ENCODE assay signal across 22 cellular contexts in the genomic region with DNA sequence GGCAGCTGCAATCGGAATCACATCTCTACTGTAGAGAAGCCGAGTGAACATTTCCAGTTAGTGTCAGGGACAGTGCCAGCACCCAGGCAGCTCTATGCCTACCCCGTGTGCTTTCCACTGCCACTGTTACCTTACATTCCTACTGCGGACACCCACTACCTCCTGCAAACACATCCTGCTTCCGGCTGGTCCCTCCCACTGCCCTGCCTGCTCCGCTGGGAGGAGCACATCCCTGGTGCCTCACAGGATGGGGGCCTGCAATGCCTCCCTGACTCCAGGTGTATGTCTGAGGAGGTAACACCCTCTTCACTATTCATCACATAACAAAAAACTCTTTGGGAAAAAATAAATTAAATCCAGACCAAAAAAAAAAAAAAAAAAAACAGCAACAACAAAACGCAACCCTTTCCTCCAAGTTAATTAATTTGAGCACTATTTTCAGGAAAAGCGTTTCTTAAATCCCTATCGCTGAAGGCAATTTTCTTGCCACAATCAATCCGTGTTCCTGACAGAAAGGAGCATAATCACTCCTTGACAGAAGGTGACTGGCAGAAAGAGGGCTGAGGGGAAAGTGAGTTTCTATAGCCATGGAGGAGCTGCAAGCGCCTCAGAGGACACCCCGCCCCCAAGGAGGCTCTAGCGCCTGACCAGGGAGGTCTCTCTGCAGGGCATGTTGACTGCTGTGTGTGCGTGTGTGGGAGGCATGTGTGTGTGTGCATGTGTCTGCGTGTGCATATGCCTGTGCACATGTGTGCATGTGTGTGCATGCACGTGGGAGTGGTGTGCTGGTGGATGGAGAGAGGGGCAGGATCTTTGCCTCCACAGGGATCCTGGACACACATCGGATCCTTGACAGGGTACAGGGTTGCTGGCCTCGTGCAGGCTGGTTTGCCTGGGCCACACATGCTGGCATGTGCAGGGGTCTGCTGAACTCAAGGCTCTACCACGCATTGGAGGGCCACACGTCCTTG.
DNase-seq lines count a peak whose midpoint lies in the region; ATAC-seq and TF ChIP-seq lines count a peak whose summit lies in the region.
"Had no signal": no experiment of that assay in that cellular context is flagged by ENCODE, and none has a peak within 500 bp of the region (broad histone marks: within the 10 kb centered on the region; RNA-seq: fewer than 3 reads in every experiment).

No MANE protein-coding gene starts in this region.

- H3K27ac Mint-ChIP-seq in WTC11 (no peak overlapping the region), HFFc6 (no peak overlapping the region)
- no peak overlapping the region for H3K27ac Mint-ChIP-seq in activated CD4-positive, alpha-beta memory T cell treated with anti-CD3 and anti-CD28 coated beads for 36 hours
- H3K27ac Mint-ChIP-seq: B cell; CD8-positive, alpha-beta T cell had no signal

- no peaks in the 10 kb centered on the region; the same call in 1 of the 2 replicates for H3K27me3 Mint-ChIP-seq in WTC11 (ENCODE audit: low read depth)
- H3K27me3 Mint-ChIP-seq in HFFc6 (ENCODE audit: insufficient read depth): peaks cover 37% of the 10 kb centered on the region
- H3K27me3 Mint-ChIP-seq in activated CD4-positive, alpha-beta memory T cell treated with anti-CD3 and anti-CD28 coated beads for 36 hours: no peaks in the 10 kb centered on the region
- H3K27me3 Mint-ChIP-seq: B cell had no signal

- TF ChIP-seq CTCF in WTC11 (IDR thresholded peaks at IDR 0.05): no peak
- TF ChIP-seq CTCF in HFFc6 (IDR thresholded peaks at IDR 0.05): no peak

- intact Hi-C loops in activated CD4-positive, alpha-beta memory T cell treated with anti-CD3 and anti-CD28 coated beads for 36 hours (cut with micrococcal nuclease): no loop called here

- CTCF ChIA-PET in WTC11 (lab: Charles Lee): interaction anchor here (0.7 to 2.9 kb wide), 4 partner anchors 10 to 201 kb away, joined by 3 to 12 read pairs (median 6); no protein-coding TSS in a partner anchor
- CTCF ChIA-PET in activated CD4-positive, alpha-beta memory T cell treated with anti-CD3 and anti-CD28 coated beads for 36 hours (lab: Charles Lee): no interaction called here

- H3K36me3 Mint-ChIP-seq in WTC11: no peaks in the 10 kb centered on the region
- no peaks in the 10 kb centered on the region for H3K36me3 Mint-ChIP-seq in HFFc6 (ENCODE audit: low read depth)
- H3K36me3 Mint-ChIP-seq in activated CD4-positive, alpha-beta memory T cell treated with anti-CD3 and anti-CD28 coated beads for 36 hours: no peaks in the 10 kb centered on the region
- H3K36me3 Mint-ChIP-seq: CD8-positive, alpha-beta T cell had no signal

- H3K4me3 Mint-ChIP-seq in WTC11 (no peak overlapping the region), HFFc6 (no peak overlapping the region)
- H3K4me3 Mint-ChIP-seq in activated CD4-positive, alpha-beta memory T cell treated with anti-CD3 and anti-CD28 coated beads for 36 hours: no peak overlapping the region
- H3K4me3 Mint-ChIP-seq: B cell; CD8-positive, alpha-beta T cell had no signal

- peak; percentile 74 for ATAC-seq in WTC11
- ATAC-seq: CD8-positive, alpha-beta T cell; HCT116; Panc1 had no signal

- peak; percentile 34 for DNase-seq in NCI-H2227 (lab: John Stamatoyannopoulos, UW; ENCODE audit: unreplicated experiment)
- no peak for DNase-seq in NCI-H2227 treated with DMSO at 0.1 percent for 48 hours (lab: John Stamatoyannopoulos, UW)
- peak; percentile 29 for DNase-seq in WTC11 (ENCODE audit: low spot score)
- peak; percentile 53 for DNase-seq in iPS-NIHi7 (ENCODE audit: extremely low spot score)
- peak; percentile 50 for DNase-seq in putamen (ENCODE audit: low spot score)
- no peak for DNase-seq in HFFc6
- no peak for DNase-seq in activated CD4-positive, alpha-beta memory T cell treated with anti-CD3 and anti-CD28 coated beads for 36 hours
- DNase-seq in globus pallidus (ENCODE audit: low spot score): no peak
- DNase-seq: Caco-2; CD8-positive, alpha-beta T cell; GM23248; KG1; MG63; NCI-H1105 treated with DMSO at 0.1 percent for 48 hours; NCI-H146; NCI-H1930; NCI-H2107; NCI-H526 treated with DMSO at 0.1 percent for 48 hours; SHP77 had no signal

- H3K4me1 Mint-ChIP-seq in WTC11: peaks cover 23% of the 10 kb centered on the region
- H3K4me1 Mint-ChIP-seq in HFFc6 (ENCODE audit: low read depth): peaks cover 16% of the 10 kb centered on the region
- H3K4me1 Mint-ChIP-seq in activated CD4-positive, alpha-beta memory T cell treated with anti-CD3 and anti-CD28 coated beads for 36 hours (ENCODE audit: low read depth): no peaks in the 10 kb centered on the region
- H3K4me1 Mint-ChIP-seq: B cell had no signal

- POLR2A ChIA-PET in WTC11 (lab: Charles Lee): no interaction called here
- POLR2A ChIA-PET in activated CD4-positive, alpha-beta memory T cell treated with anti-CD3 and anti-CD28 coated beads for 36 hours (lab: Charles Lee): no interaction called here

- H3K9me3 Mint-ChIP-seq in WTC11: no peaks in the 10 kb centered on the region
- no peaks in the 10 kb centered on the region for H3K9me3 Mint-ChIP-seq in HFFc6
- H3K9me3 Mint-ChIP-seq in activated CD4-positive, alpha-beta memory T cell treated with anti-CD3 and anti-CD28 coated beads for 36 hours: no peaks in the 10 kb centered on the region
- H3K9me3 Mint-ChIP-seq: CD8-positive, alpha-beta T cell had no signal

TF ChIP-seq in WTC11, 78 proteins besides CTCF, POLR2A, EP300 and RAD21 (continues in another document):
- TF ChIP-seq, protein P1, sequence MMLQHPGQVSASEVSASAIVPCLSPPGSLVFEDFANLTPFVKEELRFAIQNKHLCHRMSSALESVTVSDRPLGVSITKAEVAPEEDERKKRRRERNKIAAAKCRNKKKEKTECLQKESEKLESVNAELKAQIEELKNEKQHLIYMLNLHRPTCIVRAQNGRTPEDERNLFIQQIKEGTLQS (CRISPR knock-in tag; conservative IDR thresholded peaks at IDR 0.05): no peak
- TF ChIP-seq ATF1 (CRISPR knock-in tag; IDR thresholded peaks at IDR 0.05): no peak
- TF ChIP-seq TP53 (CRISPR knock-in tag; IDR thresholded peaks at IDR 0.05): no peak
- TF ChIP-seq, protein P2, sequence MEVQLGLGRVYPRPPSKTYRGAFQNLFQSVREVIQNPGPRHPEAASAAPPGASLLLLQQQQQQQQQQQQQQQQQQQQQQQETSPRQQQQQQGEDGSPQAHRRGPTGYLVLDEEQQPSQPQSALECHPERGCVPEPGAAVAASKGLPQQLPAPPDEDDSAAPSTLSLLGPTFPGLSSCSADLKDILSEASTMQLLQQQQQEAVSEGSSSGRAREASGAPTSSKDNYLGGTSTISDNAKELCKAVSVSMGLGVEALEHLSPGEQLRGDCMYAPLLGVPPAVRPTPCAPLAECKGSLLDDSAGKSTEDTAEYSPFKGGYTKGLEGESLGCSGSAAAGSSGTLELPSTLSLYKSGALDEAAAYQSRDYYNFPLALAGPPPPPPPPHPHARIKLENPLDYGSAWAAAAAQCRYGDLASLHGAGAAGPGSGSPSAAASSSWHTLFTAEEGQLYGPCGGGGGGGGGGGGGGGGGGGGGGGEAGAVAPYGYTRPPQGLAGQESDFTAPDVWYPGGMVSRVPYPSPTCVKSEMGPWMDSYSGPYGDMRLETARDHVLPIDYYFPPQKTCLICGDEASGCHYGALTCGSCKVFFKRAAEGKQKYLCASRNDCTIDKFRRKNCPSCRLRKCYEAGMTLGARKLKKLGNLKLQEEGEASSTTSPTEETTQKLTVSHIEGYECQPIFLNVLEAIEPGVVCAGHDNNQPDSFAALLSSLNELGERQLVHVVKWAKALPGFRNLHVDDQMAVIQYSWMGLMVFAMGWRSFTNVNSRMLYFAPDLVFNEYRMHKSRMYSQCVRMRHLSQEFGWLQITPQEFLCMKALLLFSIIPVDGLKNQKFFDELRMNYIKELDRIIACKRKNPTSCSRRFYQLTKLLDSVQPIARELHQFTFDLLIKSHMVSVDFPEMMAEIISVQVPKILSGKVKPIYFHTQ (CRISPR knock-in tag; IDR thresholded peaks at IDR 0.05): no peak
- no peak for TF ChIP-seq GABPB1 (CRISPR knock-in tag; IDR thresholded peaks at IDR 0.05)
- no peak for TF ChIP-seq GTF2I (CRISPR knock-in tag; conservative IDR thresholded peaks at IDR 0.05)
- TF ChIP-seq ZNF138 (CRISPR knock-in tag; conservative IDR thresholded peaks at IDR 0.05): no peak
- TF ChIP-seq ZMAT4 (CRISPR knock-in tag; IDR thresholded peaks at IDR 0.05): no peak
- TF ChIP-seq NR1H2 (CRISPR knock-in tag; IDR thresholded peaks at IDR 0.05): no peak
- TF ChIP-seq, protein P3, sequence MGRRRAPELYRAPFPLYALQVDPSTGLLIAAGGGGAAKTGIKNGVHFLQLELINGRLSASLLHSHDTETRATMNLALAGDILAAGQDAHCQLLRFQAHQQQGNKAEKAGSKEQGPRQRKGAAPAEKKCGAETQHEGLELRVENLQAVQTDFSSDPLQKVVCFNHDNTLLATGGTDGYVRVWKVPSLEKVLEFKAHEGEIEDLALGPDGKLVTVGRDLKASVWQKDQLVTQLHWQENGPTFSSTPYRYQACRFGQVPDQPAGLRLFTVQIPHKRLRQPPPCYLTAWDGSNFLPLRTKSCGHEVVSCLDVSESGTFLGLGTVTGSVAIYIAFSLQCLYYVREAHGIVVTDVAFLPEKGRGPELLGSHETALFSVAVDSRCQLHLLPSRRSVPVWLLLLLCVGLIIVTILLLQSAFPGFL (CRISPR knock-in tag; IDR thresholded peaks at IDR 0.05; ENCODE audit: borderline replicate concordance): no peak
- TF ChIP-seq ZNF232 (CRISPR knock-in tag; IDR thresholded peaks at IDR 0.05): no peak
- TF ChIP-seq E2F4 (CRISPR knock-in tag; IDR thresholded peaks at IDR 0.05; ENCODE audit: borderline replicate concordance, low read depth): no peak

Comparison
In these comparisons a context has a peak if more than half of its experiments do, and no peak if none do; other contexts are left out.
1. DNase-seq: peak in NCI-H2227 (single experiment), WTC11 (single experiment), iPS-NIHi7 (single experiment) and putamen (single experiment); none in NCI-H2227 treated with DMSO at 0.1 percent for 48 hours (single experiment), HFFc6 (single experiment), activated CD4-positive, alpha-beta memory T cell treated with anti-CD3 and anti-CD28 coated beads for 36 hours (single experiment) and globus pallidus (single experiment).